In the genomic region with DNA sequence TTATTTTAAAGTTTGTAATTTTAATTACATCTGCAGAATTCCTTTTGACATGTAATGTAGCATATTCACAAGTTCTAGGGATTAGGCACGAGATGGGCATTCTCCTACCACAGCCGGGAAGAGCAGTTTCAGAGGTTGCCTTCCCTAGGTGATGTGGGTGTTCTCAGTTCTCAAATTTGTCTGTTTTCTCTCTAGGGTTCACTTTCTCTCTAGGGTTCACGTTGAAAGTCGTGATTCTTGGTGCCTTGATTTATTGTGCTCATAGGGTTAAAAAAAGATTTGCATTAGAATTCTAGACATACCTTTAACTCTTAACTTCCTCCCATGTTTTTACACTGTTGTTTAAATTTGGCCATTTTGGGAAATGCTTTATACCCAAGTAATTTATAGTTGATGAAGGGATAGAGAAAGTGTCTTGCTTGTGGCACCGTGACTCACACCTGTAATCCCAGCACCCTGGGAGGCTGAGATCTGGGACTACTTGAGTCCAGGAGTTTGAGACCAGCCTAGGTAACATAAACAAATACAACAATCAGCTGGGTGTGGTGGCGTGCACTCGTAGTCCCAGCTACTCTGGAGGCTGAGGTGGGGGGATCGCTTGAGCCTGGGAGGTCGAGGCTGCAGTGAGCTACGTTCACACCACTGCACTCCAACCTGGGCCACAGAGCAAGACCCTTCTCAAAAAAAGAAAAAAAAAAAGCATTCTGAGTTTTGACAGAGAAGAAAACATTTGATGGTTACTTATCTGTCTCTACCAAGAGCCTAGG, we compare ENCODE assay signal across 1 cellular context.
TF ChIP-seq lines count a peak whose summit lies in the region.

No MANE protein-coding gene starts in this region.

TF ChIP-seq in GM23338, 12 proteins besides CTCF, POLR2A, EP300 and RAD21 (continued from another document):
- no peak for TF ChIP-seq NANOG (IDR thresholded peaks at IDR 0.05; ENCODE audit: borderline replicate concordance)
- TF ChIP-seq JUNB (IDR thresholded peaks at IDR 0.05; ENCODE audit: unreplicated experiment) = no peak
- TF ChIP-seq CREB1 (CRISPR knock-in tag; IDR thresholded peaks at IDR 0.05; ENCODE audit: low read depth) = no peak
- no peak for TF ChIP-seq EZH2phosphoT487 (IDR thresholded peaks at IDR 0.05; ENCODE audit: unreplicated experiment)
- TF ChIP-seq ZNF114 (CRISPR knock-in tag; IDR thresholded peaks at IDR 0.05) = no peak
- TF ChIP-seq ETS1 (IDR thresholded peaks at IDR 0.05) = no peak
- no peak for TF ChIP-seq STAT1 (IDR thresholded peaks at IDR 0.05; ENCODE audit: unreplicated experiment)
- TF ChIP-seq REST (IDR thresholded peaks at IDR 0.05; ENCODE audit: unreplicated experiment) = no peak
- TF ChIP-seq ZNF331 (CRISPR knock-in tag; IDR thresholded peaks at IDR 0.05; ENCODE audit: low read depth) = no peak
- no peak for TF ChIP-seq POLR2AphosphoS5 (IDR thresholded peaks at IDR 0.05; ENCODE audit: low read depth)
- TF ChIP-seq, protein P1, sequence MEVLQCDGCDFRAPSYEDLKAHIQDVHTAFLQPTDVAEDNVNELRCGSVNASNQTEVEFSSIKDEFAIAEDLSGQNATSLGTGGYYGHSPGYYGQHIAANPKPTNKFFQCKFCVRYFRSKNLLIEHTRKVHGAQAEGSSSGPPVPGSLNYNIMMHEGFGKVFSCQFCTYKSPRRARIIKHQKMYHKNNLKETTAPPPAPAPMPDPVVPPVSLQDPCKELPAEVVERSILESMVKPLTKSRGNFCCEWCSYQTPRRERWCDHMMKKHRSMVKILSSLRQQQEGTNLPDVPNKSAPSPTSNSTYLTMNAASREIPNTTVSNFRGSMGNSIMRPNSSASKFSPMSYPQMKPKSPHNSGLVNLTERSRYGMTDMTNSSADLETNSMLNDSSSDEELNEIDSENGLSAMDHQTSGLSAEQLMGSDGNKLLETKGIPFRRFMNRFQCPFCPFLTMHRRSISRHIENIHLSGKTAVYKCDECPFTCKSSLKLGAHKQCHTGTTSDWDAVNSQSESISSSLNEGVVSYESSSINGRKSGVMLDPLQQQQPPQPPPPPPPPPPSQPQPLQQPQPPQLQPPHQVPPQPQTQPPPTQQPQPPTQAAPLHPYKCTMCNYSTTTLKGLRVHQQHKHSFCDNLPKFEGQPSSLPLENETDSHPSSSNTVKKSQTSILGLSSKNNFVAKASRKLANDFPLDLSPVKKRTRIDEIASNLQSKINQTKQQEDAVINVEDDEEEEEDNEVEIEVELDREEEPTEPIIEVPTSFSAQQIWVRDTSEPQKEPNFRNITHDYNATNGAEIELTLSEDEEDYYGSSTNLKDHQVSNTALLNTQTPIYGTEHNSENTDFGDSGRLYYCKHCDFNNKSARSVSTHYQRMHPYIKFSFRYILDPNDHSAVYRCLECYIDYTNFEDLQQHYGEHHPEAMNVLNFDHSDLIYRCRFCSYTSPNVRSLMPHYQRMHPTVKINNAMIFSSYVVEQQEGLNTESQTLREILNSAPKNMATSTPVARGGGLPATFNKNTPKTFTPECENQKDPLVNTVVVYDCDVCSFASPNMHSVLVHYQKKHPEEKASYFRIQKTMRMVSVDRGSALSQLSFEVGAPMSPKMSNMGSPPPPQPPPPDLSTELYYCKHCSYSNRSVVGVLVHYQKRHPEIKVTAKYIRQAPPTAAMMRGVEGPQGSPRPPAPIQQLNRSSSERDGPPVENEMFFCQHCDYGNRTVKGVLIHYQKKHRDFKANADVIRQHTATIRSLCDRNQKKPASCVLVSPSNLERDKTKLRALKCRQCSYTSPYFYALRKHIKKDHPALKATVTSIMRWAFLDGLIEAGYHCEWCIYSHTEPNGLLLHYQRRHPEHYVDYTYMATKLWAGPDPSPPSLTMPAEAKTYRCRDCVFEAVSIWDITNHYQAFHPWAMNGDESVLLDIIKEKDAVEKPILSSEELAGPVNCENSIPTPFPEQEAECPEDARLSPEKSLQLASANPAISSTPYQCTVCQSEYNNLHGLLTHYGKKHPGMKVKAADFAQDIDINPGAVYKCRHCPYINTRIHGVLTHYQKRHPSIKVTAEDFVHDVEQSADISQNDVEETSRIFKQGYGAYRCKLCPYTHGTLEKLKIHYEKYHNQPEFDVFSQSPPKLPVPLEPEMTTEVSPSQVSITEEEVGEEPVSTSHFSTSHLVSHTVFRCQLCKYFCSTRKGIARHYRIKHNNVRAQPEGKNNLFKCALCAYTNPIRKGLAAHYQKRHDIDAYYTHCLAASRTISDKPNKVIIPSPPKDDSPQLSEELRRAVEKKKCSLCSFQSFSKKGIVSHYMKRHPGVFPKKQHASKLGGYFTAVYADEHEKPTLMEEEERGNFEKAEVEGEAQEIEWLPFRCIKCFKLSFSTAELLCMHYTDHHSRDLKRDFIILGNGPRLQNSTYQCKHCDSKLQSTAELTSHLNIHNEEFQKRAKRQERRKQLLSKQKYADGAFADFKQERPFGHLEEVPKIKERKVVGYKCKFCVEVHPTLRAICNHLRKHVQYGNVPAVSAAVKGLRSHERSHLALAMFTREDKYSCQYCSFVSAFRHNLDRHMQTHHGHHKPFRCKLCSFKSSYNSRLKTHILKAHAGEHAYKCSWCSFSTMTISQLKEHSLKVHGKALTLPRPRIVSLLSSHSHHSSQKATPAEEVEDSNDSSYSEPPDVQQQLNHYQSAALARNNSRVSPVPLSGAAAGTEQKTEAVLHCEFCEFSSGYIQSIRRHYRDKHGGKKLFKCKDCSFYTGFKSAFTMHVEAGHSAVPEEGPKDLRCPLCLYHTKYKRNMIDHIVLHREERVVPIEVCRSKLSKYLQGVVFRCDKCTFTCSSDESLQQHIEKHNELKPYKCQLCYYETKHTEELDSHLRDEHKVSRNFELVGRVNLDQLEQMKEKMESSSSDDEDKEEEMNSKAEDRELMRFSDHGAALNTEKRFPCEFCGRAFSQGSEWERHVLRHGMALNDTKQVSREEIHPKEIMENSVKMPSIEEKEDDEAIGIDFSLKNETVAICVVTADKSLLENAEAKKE (CRISPR knock-in tag; IDR thresholded peaks at IDR 0.05) = no peak
